Comparison of ENCODE assay signal across 10 cellular contexts in the genomic region with DNA sequence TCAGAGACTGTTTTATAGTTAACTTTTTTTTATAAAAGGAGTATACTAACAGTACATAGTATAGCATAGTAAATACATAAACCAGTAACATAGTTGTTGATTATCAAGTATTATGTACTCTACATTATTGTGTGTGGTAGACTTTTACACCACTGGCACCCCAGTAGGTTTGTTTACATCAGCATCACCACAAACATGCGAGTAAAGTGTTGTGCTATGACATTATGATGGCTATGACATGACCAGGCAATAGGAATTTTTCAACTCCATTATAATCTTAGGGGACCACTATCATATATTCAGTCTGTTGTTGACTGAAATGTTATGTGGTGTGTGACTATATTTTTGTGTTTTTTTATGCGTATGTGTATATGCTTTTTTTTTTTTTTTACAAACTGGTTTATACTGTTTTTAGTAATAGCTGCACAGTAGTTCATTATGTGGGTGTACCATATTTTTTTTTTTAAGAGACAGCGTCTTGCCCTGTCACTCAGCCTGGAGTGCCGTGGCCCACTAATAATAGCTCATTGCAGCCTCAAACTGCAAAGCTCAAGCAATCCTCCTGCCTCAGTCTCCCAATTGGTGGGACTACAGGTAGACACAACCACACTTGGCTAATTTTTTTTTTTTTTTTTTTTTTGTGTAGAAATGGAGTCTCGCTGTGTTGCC. TPM values are rescaled to one million over a fixed set of nuclear protein-coding genes. Genes with fewer than 3 reads are reported as not detected.
DNase-seq lines count a peak whose midpoint lies in the region; ATAC-seq and TF ChIP-seq lines count a peak whose summit lies in the region.
"Had no signal": no experiment of that assay in that cellular context is flagged by ENCODE, and none has a peak within 500 bp of the region (broad histone marks: within the 10 kb centered on the region; RNA-seq: fewer than 3 reads in every experiment).

No MANE protein-coding gene starts in this region.

- no peaks in the 10 kb centered on the region for H3K27me3 Mint-ChIP-seq in activated T-cell treated with anti-CD3 and anti-CD28 coated beads, Interleukin-2, amount 50 U/mL, for 72 hours (ENCODE audit: low read depth)
- H3K27me3 Mint-ChIP-seq in activated naive CD8-positive, alpha-beta T cell treated with anti-CD3 and anti-CD28 coated beads, Interleukin-2, amount 50 U/mL, for 24 hours, result no peaks in the 10 kb centered on the region

- H3K36me3 ChIP-seq in left lung, result peaks cover 0 to 13% of the 10 kb centered on the region in 2 donors
- H3K36me3 ChIP-seq in tibial artery, result peaks cover 9 to 22% (median 13%) of the 10 kb centered on the region in 3 donors

- peak overlapping the region; percentile 22 for H3K27ac Mint-ChIP-seq in activated T-cell treated with anti-CD3 and anti-CD28 coated beads, Interleukin-2, amount 50 U/mL, for 72 hours
- peak overlapping the region; percentile 39 for H3K27ac Mint-ChIP-seq in activated naive CD8-positive, alpha-beta T cell treated with anti-CD3 and anti-CD28 coated beads, Interleukin-2, amount 50 U/mL, for 24 hours

- H3K27ac ChIP-seq in left lung (no peak overlapping the region), tibial artery (peak overlapping the region; percentile 96 to 97)

- intact Hi-C loops in left lung (cut with DNase I), result no loop called here
- intact Hi-C loops in tibial artery (cut with DNase I; ENCODE audit: low total_unique reads), result loop anchor here (5.0 kb wide), 1 partner anchor 101 kb away; no protein-coding TSS in a partner anchor

- no peak for ATAC-seq in activated T-cell treated with anti-CD3 and anti-CD28 coated beads, Interleukin-2, amount 50 U/mL, for 72 hours (replicated peaks in 1 of 2)
- ATAC-seq in activated naive CD8-positive, alpha-beta T cell treated with anti-CD3 and anti-CD28 coated beads, Interleukin-2, amount 50 U/mL, for 24 hours, result no peak
- ATAC-seq in left lung, result no peak
- ATAC-seq in HG02588 (IDR thresholded peaks at IDR 0.05; ENCODE audit: unreplicated experiment), result no peak
- no peak for ATAC-seq in GM19395 (IDR thresholded peaks at IDR 0.05; ENCODE audit: unreplicated experiment)

- no peak for TF ChIP-seq CTCF in left lung (IDR thresholded peaks at IDR 0.05)
- TF ChIP-seq CTCF in tibial artery (IDR thresholded peaks at IDR 0.05), result no peak

- H3K27me3 ChIP-seq in left lung (no peaks in the 10 kb centered on the region), tibial artery (no peaks in the 10 kb centered on the region)

- peaks cover 35% of the 10 kb centered on the region for H3K4me1 Mint-ChIP-seq in activated T-cell treated with anti-CD3 and anti-CD28 coated beads, Interleukin-2, amount 50 U/mL, for 72 hours (ENCODE audit: low read depth)
- peaks cover 25% of the 10 kb centered on the region for H3K4me1 Mint-ChIP-seq in activated naive CD8-positive, alpha-beta T cell treated with anti-CD3 and anti-CD28 coated beads, Interleukin-2, amount 50 U/mL, for 24 hours

- H3K9me3 Mint-ChIP-seq in activated T-cell treated with anti-CD3 and anti-CD28 coated beads, Interleukin-2, amount 50 U/mL, for 72 hours, result no peaks in the 10 kb centered on the region
- H3K9me3 Mint-ChIP-seq in activated naive CD8-positive, alpha-beta T cell treated with anti-CD3 and anti-CD28 coated beads, Interleukin-2, amount 50 U/mL, for 24 hours, result no peaks in the 10 kb centered on the region

- no peak for DNase-seq in activated T-cell treated with anti-CD3 and anti-CD28 coated beads, Interleukin-2, amount 50 U/mL, for 72 hours
- DNase-seq in activated T-cell treated with anti-CD3 and anti-CD28 coated beads for 4 hours (no peak), left lung (no peak), tibial artery (no peak), NCI-H1930 (lab: John Stamatoyannopoulos, UW) (no peak)
- DNase-seq in activated naive CD8-positive, alpha-beta T cell treated with anti-CD3 and anti-CD28 coated beads, Interleukin-2, amount 50 U/mL, for 24 hours, result no peak
- DNase-seq: C1 segment of cervical spinal cord, NCI-H2081 treated with DMSO at 0.1 percent for 48 hours had no signal

- peaks cover 13 to 38% of the 10 kb centered on the region in 2 donors for H3K4me1 ChIP-seq in left lung
- H3K4me1 ChIP-seq in tibial artery, result peaks cover 0 to 51% (median 16%) of the 10 kb centered on the region in 4 donors

- H3K36me3 Mint-ChIP-seq in activated T-cell treated with anti-CD3 and anti-CD28 coated beads, Interleukin-2, amount 50 U/mL, for 72 hours (ENCODE audit: insufficient read depth in 2 of 2), result peaks cover 0 to 17% of the 10 kb centered on the region in 2 donors
- peaks cover 12% of the 10 kb centered on the region for H3K36me3 Mint-ChIP-seq in activated naive CD8-positive, alpha-beta T cell treated with anti-CD3 and anti-CD28 coated beads, Interleukin-2, amount 50 U/mL, for 24 hours (ENCODE audit: low read depth)

- peak overlapping the region; percentile 89 to 96 for H3K4me3 Mint-ChIP-seq in activated T-cell treated with anti-CD3 and anti-CD28 coated beads, Interleukin-2, amount 50 U/mL, for 72 hours
- H3K4me3 Mint-ChIP-seq in activated naive CD8-positive, alpha-beta T cell treated with anti-CD3 and anti-CD28 coated beads, Interleukin-2, amount 50 U/mL, for 24 hours, result peak overlapping the region; percentile 87

- H3K9me3 ChIP-seq in left lung (no peaks in the 10 kb centered on the region), tibial artery (no peaks in the 10 kb centered on the region)

- H3K4me3 ChIP-seq in left lung (peak overlapping the region; percentile 75 to 94), tibial artery (peak overlapping the region; percentile 90 to 98)

RNA-seq across cellular contexts. Expression of a gene that starts 1.9 kb away (rescaled TPM):
- total RNA-seq in activated T-cell treated with anti-CD3 and anti-CD28 coated beads, Interleukin-2, amount 50 U/mL, for 72 hours, result 10 to 100 TPM; 26.9 to 29.6 TPM
- total RNA-seq in left lung, result 10 to 100 TPM; 38.0 to 41.4 TPM

Comparison
In these comparisons a context has a peak if more than half of its experiments do, and no peak if none do; other contexts are left out.
1. H3K27ac ChIP-seq: peak in tibial artery (2 of 2); none in left lung (0 of 2).